In the genomic region with DNA sequence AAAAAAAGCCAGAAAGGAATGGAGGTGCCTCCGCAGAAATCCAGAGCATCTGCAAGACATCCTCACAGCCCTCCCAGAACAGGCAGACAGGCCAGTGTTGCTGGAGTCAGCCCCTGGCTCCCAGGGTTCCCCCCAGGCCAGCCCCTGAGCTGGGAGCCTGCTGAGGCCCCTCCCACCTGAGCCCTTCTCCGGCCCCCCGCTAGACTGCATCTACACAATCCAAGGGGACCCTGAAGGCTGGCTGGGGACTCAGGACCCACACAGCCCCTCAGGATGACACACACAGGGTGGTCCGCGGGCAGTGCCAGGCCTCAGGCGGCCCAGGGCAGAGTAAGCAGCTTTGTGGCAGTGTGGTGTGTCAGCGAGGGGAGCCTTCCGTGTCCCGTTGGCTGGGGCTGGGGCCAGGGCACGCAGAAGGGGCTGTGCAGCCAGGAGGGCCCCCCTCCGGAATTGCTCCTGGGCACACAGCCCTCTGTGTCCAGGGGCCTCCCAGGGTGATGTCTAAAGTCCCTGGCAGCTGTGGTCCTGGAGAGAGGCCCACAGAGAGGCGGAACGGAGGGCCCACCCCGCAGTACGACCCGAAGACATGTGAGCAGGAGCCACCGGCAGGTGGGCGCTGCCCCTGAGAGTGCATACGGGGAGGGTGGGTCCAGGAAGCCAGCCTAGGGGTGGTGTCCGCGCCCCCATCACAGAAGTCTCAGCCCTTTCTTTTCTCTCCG, we compare ENCODE assay signal across 21 cellular contexts.
"Had no signal": no experiment of that assay in that cellular context is flagged by ENCODE, and none has a peak within 500 bp of the region (broad histone marks: within the 10 kb centered on the region; RNA-seq: fewer than 3 reads in every experiment).

No MANE protein-coding gene starts in this region.

- H3K36me3 Mint-ChIP-seq: activated naive CD8-positive, alpha-beta T cell; immature natural killer cell; WTC11 had no signal

- DNase-seq: activated CD4-positive, alpha-beta T cell treated with anti-CD3 and anti-CD28 coated beads for 48 hours; activated effector memory CD4-positive, alpha-beta T cell treated with anti-CD3 and anti-CD28 coated beads, Interleukin-2, amount 50 U/mL, for 16 hours; adrenal gland; brain microvascular endothelial cell; caudate nucleus; effector memory CD4-positive, alpha-beta T cell; foreskin keratinocyte; immature natural killer cell; lower lobe of right lung; mesendoderm; naive thymus-derived CD4-positive, alpha-beta T cell; ovary; spleen; stimulated activated CD4-positive, alpha-beta T cell treated with anti-CD3 and anti-CD28 coated beads, Interleukin-4, amount 100 ng/mL, for 24 hours; stimulated activated naive CD8-positive, alpha-beta T cell treated with anti-CD3 and anti-CD28 coated beads, Interleukin-15, Interleukin-2, amounts not matched to agents 100 U/mL and 50 U/mL, for 24 hours; T-helper 1 cell had no signal

- H3K27ac ChIP-seq: adrenal gland, ascending aorta, brain microvascular endothelial cell, foreskin keratinocyte, lower lobe of right lung, ovary, prostate gland, spleen had no signal

- H3K4me1 ChIP-seq: foreskin keratinocyte, prostate gland had no signal

- H3K9me3 Mint-ChIP-seq: immature natural killer cell; naive thymus-derived CD4-positive, alpha-beta T cell; WTC11 had no signal

- H3K36me3 ChIP-seq: brain microvascular endothelial cell, ovary had no signal

- H3K27me3 ChIP-seq: adrenal gland, ascending aorta, brain microvascular endothelial cell, foreskin keratinocyte, ovary, spleen had no signal

- H3K27me3 Mint-ChIP-seq: activated naive CD8-positive, alpha-beta T cell; naive thymus-derived CD4-positive, alpha-beta T cell had no signal

- ATAC-seq: foreskin keratinocyte; left lobe of liver; lower lobe of right lung; naive thymus-derived CD4-positive, alpha-beta T cell; stimulated activated naive CD8-positive, alpha-beta T cell treated with anti-CD3 and anti-CD28 coated beads, Interleukin-15, Interleukin-2, amounts not matched to agents 100 U/mL and 50 U/mL, for 24 hours; WTC11 had no signal

- H3K4me3 ChIP-seq: adrenal gland, ascending aorta, lower lobe of right lung, ovary, prostate gland, spleen had no signal

- H3K27ac Mint-ChIP-seq: WTC11 had no signal

- H3K9me3 ChIP-seq: adrenal gland, ascending aorta, lower lobe of right lung, ovary, prostate gland, spleen had no signal

- H3K4me3 Mint-ChIP-seq: WTC11 had no signal
